ENCODE assay signal across 14 cellular contexts in genomic region chr11:126655807-126656128, GRCh38.
DNase-seq lines count a peak whose midpoint lies in the region; ATAC-seq and TF ChIP-seq lines count a peak whose summit lies in the region.
"Had no signal": no experiment of that assay in that cellular context is flagged by ENCODE, and none has a peak within 500 bp of the region (broad histone marks: within the 10 kb centered on the region; RNA-seq: fewer than 3 reads in every experiment).

No MANE protein-coding gene starts in this region.

- peaks cover 6 to 18% (median 8%) of the 10 kb centered on the region in 3 donors for H3K27me3 Mint-ChIP-seq in immature natural killer cell (ENCODE audit: low read depth in 3 of 3)
- peaks cover 4 to 43% (median 7%) of the 10 kb centered on the region in 5 donors for H3K27me3 Mint-ChIP-seq in naive thymus-derived CD8-positive, alpha-beta T cell

- H3K4me3 ChIP-seq in KMS-11 (IDR thresholded peaks at IDR 0.05; ENCODE audit: insufficient read depth, low read depth, low read length) (no peak overlapping the region), adipocyte (ENCODE audit: low read length) (peak overlapping the region; percentile 54), fibroblast of the aortic adventitia (ENCODE audit: low read depth, low read length) (no peak overlapping the region)
- H3K4me3 ChIP-seq: SK-N-MC, spleen had no signal

- H3K9me3 ChIP-seq in adipocyte (ENCODE audit: control insufficient read depth, low read length) = no peaks in the 10 kb centered on the region
- H3K9me3 ChIP-seq: spleen had no signal

- no peaks in the 10 kb centered on the region for H4K20me1 ChIP-seq in KMS-11 (ENCODE audit: insufficient read depth)

- POLR2A ChIA-PET in naive thymus-derived CD8-positive, alpha-beta T cell (lab: Charles Lee) = no interaction called here

- H3K4me1 ChIP-seq in KMS-11 (ENCODE audit: low read depth, poor library complexity, severe bottlenecking) (peaks cover 40% of the 10 kb centered on the region), adipocyte (ENCODE audit: control insufficient read depth, insufficient read depth, low read length) (peaks cover 10% of the 10 kb centered on the region)
- H3K4me1 ChIP-seq: spleen had no signal

- H3K4me3 Mint-ChIP-seq in immature natural killer cell = no peak overlapping the region
- H3K4me3 Mint-ChIP-seq in naive thymus-derived CD8-positive, alpha-beta T cell = no peak overlapping the region
- H3K4me3 Mint-ChIP-seq: activated CD4-positive, alpha-beta memory T cell treated with anti-CD3 and anti-CD28 coated beads, Interleukin-2, amount 10 ng/mL, durations not matched to agents 7 days and 5 days; activated T-helper 17 cell treated with anti-CD3 and anti-CD28 coated beads, Interleukin-2, amount 50 U/mL, for 72 hours had no signal

- no peak overlapping the region for H3K27ac Mint-ChIP-seq in immature natural killer cell
- no peak overlapping the region for H3K27ac Mint-ChIP-seq in naive thymus-derived CD8-positive, alpha-beta T cell
- H3K27ac Mint-ChIP-seq: activated CD4-positive, alpha-beta memory T cell treated with anti-CD3 and anti-CD28 coated beads, Interleukin-2, amount 10 ng/mL, durations not matched to agents 7 days and 5 days; activated T-helper 17 cell treated with anti-CD3 and anti-CD28 coated beads, Interleukin-2, amount 50 U/mL, for 72 hours had no signal

- H3K9ac ChIP-seq in KMS-11 (peak overlapping the region; percentile 32; the same call in 1 of the 2 replicates), adipocyte (ENCODE audit: low read length) (no peak overlapping the region)

- H2AFZ ChIP-seq in KMS-11 (ENCODE audit: low read depth) = no peak overlapping the region

- no peaks in the 10 kb centered on the region for H3K36me3 ChIP-seq in KMS-11 (ENCODE audit: insufficient read depth)
- H3K36me3 ChIP-seq in adipocyte (ENCODE audit: control insufficient read depth, insufficient read depth, low read length, severe bottlenecking) = no peaks in the 10 kb centered on the region
- H3K36me3 ChIP-seq: spleen had no signal

- no peaks in the 10 kb centered on the region for H3K79me2 ChIP-seq in KMS-11 (ENCODE audit: insufficient read depth, low read depth)

- peak; percentile 39 for DNase-seq in adipocyte (ENCODE audit: low read depth)
- DNase-seq in fibroblast of the aortic adventitia (ENCODE audit: low read depth) = peak; percentile 28
- peak; percentile 40 for DNase-seq in pons (ENCODE audit: low spot score)
- no peak for DNase-seq in immature natural killer cell
- DNase-seq in naive thymus-derived CD8-positive, alpha-beta T cell = no peak
- no peak for DNase-seq in NCI-H524 treated with DMSO at 0.1 percent for 48 hours (lab: John Stamatoyannopoulos, UW)
- DNase-seq: activated CD4-positive, alpha-beta memory T cell treated with anti-CD3 and anti-CD28 coated beads, Interleukin-2, amount 10 ng/mL, durations not matched to agents 7 days and 5 days; amniotic stem cell; spleen; stimulated activated naive CD4-positive, alpha-beta T cell treated with Interleukin-2 at 50 U/mL for 16 hours had no signal

- peak overlapping the region; percentile 48 for H3K4me2 ChIP-seq in KMS-11

- H3K4me1 Mint-ChIP-seq in immature natural killer cell = no peaks in the 10 kb centered on the region
- no peaks in the 10 kb centered on the region for H3K4me1 Mint-ChIP-seq in naive thymus-derived CD8-positive, alpha-beta T cell
- H3K4me1 Mint-ChIP-seq: activated CD4-positive, alpha-beta memory T cell treated with anti-CD3 and anti-CD28 coated beads, Interleukin-2, amount 10 ng/mL, durations not matched to agents 7 days and 5 days; activated T-helper 17 cell treated with anti-CD3 and anti-CD28 coated beads, Interleukin-2, amount 50 U/mL, for 72 hours had no signal

- no peaks in the 10 kb centered on the region for H3K9me3 Mint-ChIP-seq in immature natural killer cell
- peaks cover 0 to 7% (median 0%) of the 10 kb centered on the region in 9 donors for H3K9me3 Mint-ChIP-seq in naive thymus-derived CD8-positive, alpha-beta T cell
- H3K9me3 Mint-ChIP-seq: activated CD4-positive, alpha-beta memory T cell treated with anti-CD3 and anti-CD28 coated beads, Interleukin-2, amount 10 ng/mL, durations not matched to agents 7 days and 5 days; activated T-helper 17 cell treated with anti-CD3 and anti-CD28 coated beads, Interleukin-2, amount 50 U/mL, for 72 hours had no signal

- no peaks in the 10 kb centered on the region for H3K36me3 Mint-ChIP-seq in immature natural killer cell
- H3K36me3 Mint-ChIP-seq in naive thymus-derived CD8-positive, alpha-beta T cell = no peaks in the 10 kb centered on the region

- ATAC-seq in naive thymus-derived CD8-positive, alpha-beta T cell = no peak
- ATAC-seq: activated T-helper 17 cell treated with anti-CD3 and anti-CD28 coated beads, Interleukin-2, amount 50 U/mL, for 72 hours had no signal

- H3K27me3 ChIP-seq in KMS-11 (ENCODE audit: insufficient read depth, low read depth) = no peaks in the 10 kb centered on the region
- no peaks in the 10 kb centered on the region for H3K27me3 ChIP-seq in adipocyte (replicated peaks; ENCODE audit: control insufficient read depth, insufficient read depth, low read length)

- TF ChIP-seq CTCF in KMS-11 (conservative IDR thresholded peaks at IDR 0.05; ENCODE audit: low read depth, low read length) (no peak), fibroblast of the aortic adventitia (IDR thresholded peaks at IDR 0.05; ENCODE audit: insufficient read depth, low read length) (no peak)

- peak overlapping the region; percentile 78 for H3K27ac ChIP-seq in KMS-11
- H3K27ac ChIP-seq: C4-2B, SK-N-MC, spleen had no signal

Comparison
In these comparisons a context has a peak if more than half of its experiments do, and no peak if none do; other contexts are left out.
1. DNase-seq: peak in adipocyte (single experiment), fibroblast of the aortic adventitia (single experiment) and pons (single experiment); none in immature natural killer cell (0 of 3), naive thymus-derived CD8-positive, alpha-beta T cell (0 of 10) and NCI-H524 treated with DMSO at 0.1 percent for 48 hours (single experiment).